In genomic region chr15:67998599-67999122, GRCh38 we compare ENCODE assay signal across 10 cellular contexts. TPM values are rescaled to one million over a fixed set of nuclear protein-coding genes. Genes with fewer than 3 reads are reported as not detected.
DNase-seq lines count a peak whose midpoint lies in the region; ATAC-seq, FAIRE-seq and TF ChIP-seq lines count a peak whose summit lies in the region.
"Had no signal": no experiment of that assay in that cellular context is flagged by ENCODE, and none has a peak within 500 bp of the region (broad histone marks: within the 10 kb centered on the region; RNA-seq: fewer than 3 reads in every experiment).

No MANE protein-coding gene starts in this region.

- H3K4me3 Mint-ChIP-seq in Calu3 (ENCODE audit: low read depth, unreplicated experiment), result no peak overlapping the region
- H3K4me3 Mint-ChIP-seq in CD8-positive, alpha-beta T cell, result no peak overlapping the region

- H3K27ac ChIP-seq in body of pancreas (no peak overlapping the region), mucosa of rectum (ENCODE audit: low read depth in 2 of 2, low read length in 2 of 2) (peak overlapping the region; percentile 17 to 76)
- no peak overlapping the region for H3K27ac ChIP-seq in CD8-positive, alpha-beta T cell (ENCODE audit: low read depth, low read length)

- no peak for TF ChIP-seq POLR2A in body of pancreas (IDR thresholded peaks at IDR 0.05)
- TF ChIP-seq POLR2A in GM12891 (IDR thresholded peaks at IDR 0.05; ENCODE audit: low read depth, low read length), result no peak

- H3K9me3 Mint-ChIP-seq in Calu3 (ENCODE audit: low read depth, unreplicated experiment), result peaks cover 3% of the 10 kb centered on the region
- no peaks in the 10 kb centered on the region for H3K9me3 Mint-ChIP-seq in CD8-positive, alpha-beta T cell

- H3K27me3 ChIP-seq in body of pancreas (no peaks in the 10 kb centered on the region), mucosa of rectum (ENCODE audit: control insufficient read depth in 2 of 2, insufficient read depth in 2 of 2, low read length in 2 of 2) (no peaks in the 10 kb centered on the region)
- H3K27me3 ChIP-seq in CD8-positive, alpha-beta T cell (ENCODE audit: insufficient read depth, low read length), result no peaks in the 10 kb centered on the region

- peaks cover 6% of the 10 kb centered on the region for H3K36me3 Mint-ChIP-seq in Calu3 (ENCODE audit: insufficient read depth, unreplicated experiment)
- no peaks in the 10 kb centered on the region for H3K36me3 Mint-ChIP-seq in CD8-positive, alpha-beta T cell

- no peak overlapping the region for H3K9ac ChIP-seq in mucosa of rectum (ENCODE audit: low read depth in 1 of 2, low read length in 2 of 2)

- POLR2A ChIA-PET in CD8-positive, alpha-beta T cell (lab: Charles Lee), result no interaction called here

- FAIRE-seq in GM12891 (lab: Jason Lieb, UNC), result no peak

- 29 to 32% methylated on average over 5 of the region's 5 CpGs for WGBS in body of pancreas, 2 donors

- no TSS peak for BruUV-seq in Calu3 (replicated peaks; lab: Mats Ljungman, UMichigan)

- intact Hi-C loops in Calu3 (cut with micrococcal nuclease; ENCODE audit: unreplicated experiment) (no loop called here), body of pancreas (cut with DNase I) (no loop called here)
- intact Hi-C loops in CD8-positive, alpha-beta T cell (cut with DNase I, micrococcal nuclease), result no loop called here

- no peak overlapping the region for H3K27ac Mint-ChIP-seq in Calu3 (ENCODE audit: unreplicated experiment)
- H3K27ac Mint-ChIP-seq in CD8-positive, alpha-beta T cell, result no peak overlapping the region

- DNase-seq in Calu3, result peak; percentile 45
- peak; percentile 67 for DNase-seq in M059J (ENCODE audit: low read depth)
- peak; percentile 42 to 67 (median 48) for DNase-seq in body of pancreas
- no peak for DNase-seq in GM12891 (ENCODE audit: insufficient read length, low spot score)
- no peak for DNase-seq in CD8-positive, alpha-beta T cell
- DNase-seq: left cardiac atrium, retina had no signal

- no peak for TF ChIP-seq CTCF in Calu3 (IDR thresholded peaks at IDR 0.05; ENCODE audit: unreplicated experiment)
- no peak for TF ChIP-seq CTCF in body of pancreas (IDR thresholded peaks at IDR 0.05)
- TF ChIP-seq CTCF in CD8-positive, alpha-beta T cell (IDR thresholded peaks at IDR 0.05), result no peak

- peaks cover 7% of the 10 kb centered on the region for H3K4me1 ChIP-seq in body of pancreas
- H3K4me1 ChIP-seq in mucosa of rectum (ENCODE audit: control insufficient read depth in 2 of 2, insufficient read depth in 2 of 2, low read length in 2 of 2), result peaks cover 6 to 8% of the 10 kb centered on the region in 2 donors
- H3K4me1 ChIP-seq in CD8-positive, alpha-beta T cell (ENCODE audit: insufficient read depth, low read length), result no peaks in the 10 kb centered on the region

- H3K4me1 Mint-ChIP-seq in Calu3 (ENCODE audit: low read depth, unreplicated experiment), result peaks cover 30% of the 10 kb centered on the region
- no peaks in the 10 kb centered on the region for H3K4me1 Mint-ChIP-seq in CD8-positive, alpha-beta T cell (ENCODE audit: low read depth)

- no peak overlapping the region for H3K4me3 ChIP-seq in body of pancreas
- H3K4me3 ChIP-seq in mucosa of rectum (ENCODE audit: low read length in 2 of 2), result no peak overlapping the region
- no peak overlapping the region for H3K4me3 ChIP-seq in CD8-positive, alpha-beta T cell (ENCODE audit: low read depth, low read length)

- H3K27me3 Mint-ChIP-seq in Calu3 (ENCODE audit: unreplicated experiment), result peaks cover 12% of the 10 kb centered on the region
- H3K27me3 Mint-ChIP-seq in CD8-positive, alpha-beta T cell (ENCODE audit: low read depth), result no peaks in the 10 kb centered on the region

- CTCF ChIA-PET in Calu3 (lab: Charles Lee), result interaction anchor here (0.6 to 1.5 kb wide), 6 partner anchors 11 to 146 kb away, joined by 3 to 4 read pairs (median 3); no protein-coding TSS in a partner anchor
- CTCF ChIA-PET in CD8-positive, alpha-beta T cell (lab: Charles Lee), result no interaction called here

- H3K36me3 ChIP-seq in body of pancreas (replicated peaks in 1 of 2; ENCODE audit: insufficient read depth in 1 of 2, low read depth in 2 of 2) (no peaks in the 10 kb centered on the region), mucosa of rectum (ENCODE audit: control insufficient read depth in 2 of 2, insufficient read depth in 2 of 2, low read length in 2 of 2) (no peaks in the 10 kb centered on the region)
- H3K36me3 ChIP-seq in CD8-positive, alpha-beta T cell (ENCODE audit: insufficient read depth, low read length), result no peaks in the 10 kb centered on the region

- no peaks in the 10 kb centered on the region for H3K9me3 ChIP-seq in body of pancreas
- no peaks in the 10 kb centered on the region for H3K9me3 ChIP-seq in mucosa of rectum (ENCODE audit: control insufficient read depth in 2 of 2, low read length in 2 of 2)
- no peaks in the 10 kb centered on the region for H3K9me3 ChIP-seq in CD8-positive, alpha-beta T cell (ENCODE audit: low read length)

- ATAC-seq in body of pancreas, result no peak
- no peak for ATAC-seq in CD8-positive, alpha-beta T cell
- ATAC-seq in GM19397 (IDR thresholded peaks at IDR 0.05; ENCODE audit: unreplicated experiment), result no peak
- ATAC-seq in GM21576 (IDR thresholded peaks at IDR 0.05; ENCODE audit: unreplicated experiment), result no peak

TF ChIP-seq in GM12891, 5 proteins besides CTCF, POLR2A, EP300 and RAD21:
- TF ChIP-seq SPI1 (IDR thresholded peaks at IDR 0.05; ENCODE audit: low read depth, low read length) (no peak), PAX5 (IDR thresholded peaks at IDR 0.05; ENCODE audit: insufficient read depth, low read length, severe bottlenecking) (no peak), POLR2AphosphoS5 (IDR thresholded peaks at IDR 0.05; ENCODE audit: low read depth, low read length) (no peak), POU2F2 (IDR thresholded peaks at IDR 0.05; ENCODE audit: low read depth, low read length) (no peak), TAF1 (IDR thresholded peaks at IDR 0.05; ENCODE audit: low read depth, low read length) (no peak)

RNA-seq across cellular contexts. Expression of gene PIAS1, which starts 55.5 kb away (rescaled TPM):
- total RNA-seq in Calu3 (2022) (51.7 and 60.8 TPM in 2 replicates), body of pancreas (10 to 100 TPM; 24.1 to 63.3 TPM)
- 35.6 and 42.1 TPM in 2 replicates for total RNA-seq in M059J (2014; rRNA removed; shearing (Covaris generic))
- 23.0 TPM for polyA plus RNA-seq in GM12891 (2012; ENCODE audit: low read depth, missing spikeins)
- 10 to 100 TPM; 73.9 to 78.5 TPM for total RNA-seq in CD8-positive, alpha-beta T cell

Comparison
In these comparisons a context has a peak if more than half of its experiments do, and no peak if none do; other contexts are left out.
1. DNase-seq: peak in Calu3 (single experiment), M059J (single experiment) and body of pancreas (4 of 4); none in GM12891 (single experiment) and CD8-positive, alpha-beta T cell (0 of 7).
2. H3K27ac ChIP-seq: peak in mucosa of rectum (2 of 2); none in body of pancreas (0 of 4) and CD8-positive, alpha-beta T cell (single experiment).